4 cellular contexts compared by ENCODE assay signal in genomic region chr15:22767746-22768145, GRCh38. TPM values are rescaled to one million over a fixed set of nuclear protein-coding genes. Genes with fewer than 3 reads are reported as not detected.
DNase-seq lines count a peak whose midpoint lies in the region; ATAC-seq, FAIRE-seq and TF ChIP-seq lines count a peak whose summit lies in the region.
"Not testable (repeated sequence)": the region's sequence is repeated elsewhere in the genome, so short reads cannot be mapped to it uniquely, and the experiment has no call there.

No MANE protein-coding gene starts in this region.

- not testable (repeated sequence) for TF ChIP-seq POLR2A in A549 (IDR thresholded peaks at IDR 0.05; ENCODE audit: low read length); HepG2 (IDR thresholded peaks at IDR 0.05; ENCODE audit: insufficient read depth in 1 of 2, low read depth in 2 of 2, low read length in 2 of 2)

- TF ChIP-seq CTCF in A549 (IDR thresholded peaks at IDR 0.05); Panc1 (IDR thresholded peaks at IDR 0.05); glutamatergic neuron (IDR thresholded peaks at IDR 0.05; ENCODE audit: partially characterized antibody, unreplicated experiment); HepG2 (CRISPR knock-in tag; IDR thresholded peaks at IDR 0.05): not testable (repeated sequence)

- H3K4me3 Mint-ChIP-seq in glutamatergic neuron (ENCODE audit: unreplicated experiment): not testable (repeated sequence)

- not testable (repeated sequence) for H3K9ac ChIP-seq in HepG2 (ENCODE audit: insufficient read depth, low read depth, low read length)

- peak; percentile 62 to 72; a peak in 5 of 6 replicates for ATAC-seq in A549
- ATAC-seq in Panc1: peak; percentile 53; the same call in 1 of the 2 replicates
- ATAC-seq in HepG2: peak; percentile 39; the same call in 2 of the 3 replicates

- not testable (repeated sequence) for H3K9me3 ChIP-seq in A549; Panc1 (ENCODE audit: control insufficient read depth, insufficient read depth, low read depth, low read length); HepG2 (ENCODE audit: low read length)

- not testable (repeated sequence) for DNase-seq in A549 (ENCODE audit: low read depth in 1 of 2, low spot score in 1 of 2); Panc1 (ENCODE audit: low read depth, low spot score); glutamatergic neuron; HepG2 (ENCODE audit: low spot score)

- not testable (repeated sequence) for H3K27me3 Mint-ChIP-seq in glutamatergic neuron (ENCODE audit: unreplicated experiment)

- not testable (repeated sequence) for H3K36me3 Mint-ChIP-seq in glutamatergic neuron (ENCODE audit: unreplicated experiment)

- not testable (repeated sequence) for H3K27ac ChIP-seq in A549; Panc1 (ENCODE audit: low read length); HepG2 (ENCODE audit: extremely low read length, insufficient read depth, low read length)

- not testable (repeated sequence) for H2AFZ ChIP-seq in HepG2 (ENCODE audit: low read length)

- in situ Hi-C loops in Panc1 (cut with HindIII; ENCODE audit: low pct_unique_long_range_greater_than_20kb, low sequenced_read_pairs); HepG2 (cut with HindIII; ENCODE audit: extremely low pct_ligation_motif_present, low pct_unique_long_range_greater_than_20kb): not testable (repeated sequence)

- H3K4me1 ChIP-seq in A549; Panc1 (ENCODE audit: control insufficient read depth, insufficient read depth, low read length); HepG2 (ENCODE audit: insufficient read depth, low read length): not testable (repeated sequence)

- intact Hi-C loops in Panc1 (cut with micrococcal nuclease; ENCODE audit: unreplicated experiment); HepG2 (cut with micrococcal nuclease; ENCODE audit: unreplicated experiment): not testable (repeated sequence)

- CTCF ChIA-PET in A549 (lab: Yijun Ruan, JAX); Panc1 (lab: Charles Lee); HepG2 (lab: Yijun Ruan, JAX; ENCODE audit: low intra/inter-chr PET ratio, low total read pairs): not testable (repeated sequence)

- 75% methylated on average over 8 of the region's 8 CpGs for WGBS in A549 (ENCODE audit: missing lambda C conversion rate)
- WGBS in HepG2 (ENCODE audit: low lambda C conversion rate): 46% methylated on average over 8 of the region's 8 CpGs

- not testable (repeated sequence) for TF ChIP-seq EP300 in A549 (IDR thresholded peaks at IDR 0.05); HepG2 (IDR thresholded peaks at IDR 0.05; ENCODE audit: low read depth in 2 of 2, low read length in 2 of 2); HepG2 (CRISPR knock-in tag; IDR thresholded peaks at IDR 0.05; ENCODE audit: borderline replicate concordance)

- POLR2A ChIA-PET in A549 (lab: Yijun Ruan, JAX); Panc1 (lab: Charles Lee); HepG2 (lab: Yijun Ruan, JAX): not testable (repeated sequence)

- H3K4me2 ChIP-seq in A549; HepG2 (ENCODE audit: low read depth, low read length): not testable (repeated sequence)

- not testable (repeated sequence) for TF ChIP-seq RAD21 in A549 (conservative IDR thresholded peaks at IDR 0.05 in 1 of 2, IDR thresholded peaks at IDR 0.05 in 1 of 2); HepG2 (CRISPR knock-in tag; IDR thresholded peaks at IDR 0.05)

- not testable (repeated sequence) for H3K4me3 ChIP-seq in A549; Panc1 (ENCODE audit: low read depth in 2 of 2, low read length in 2 of 2); HepG2 (replicated peaks in 1 of 3; ENCODE audit: insufficient read depth in 1 of 3, low read depth in 2 of 3, low read length in 3 of 3)

- H3K36me3 ChIP-seq in Panc1 (ENCODE audit: control insufficient read depth, insufficient read depth, low read length); HepG2 (replicated peaks in 1 of 2; ENCODE audit: control insufficient read depth in 1 of 2, insufficient read depth in 2 of 2, low read length in 2 of 2): not testable (repeated sequence)

- not testable (repeated sequence) for H3K27me3 ChIP-seq in Panc1 (ENCODE audit: control insufficient read depth, insufficient read depth, low read length); HepG2 (ENCODE audit: control insufficient read depth in 1 of 2, insufficient read depth in 2 of 2, low read length in 2 of 2)

- not testable (repeated sequence) for H4K20me1 ChIP-seq in HepG2 (ENCODE audit: insufficient read depth, low read length)

- not testable (repeated sequence) for H3K4me1 Mint-ChIP-seq in glutamatergic neuron (ENCODE audit: low read depth, unreplicated experiment)

- H3K9me3 Mint-ChIP-seq in glutamatergic neuron (ENCODE audit: unreplicated experiment): peaks cover 17% of the 10 kb centered on the region

- FAIRE-seq in A549 (lab: Jason Lieb, UNC); HepG2 (lab: Jason Lieb, UNC): not testable (repeated sequence)

- not testable (repeated sequence) for BruUV-seq in Panc1 (replicated peaks; lab: Mats Ljungman, UMichigan); HepG2 (replicated peaks; lab: Mats Ljungman, UMichigan)

- H3K27ac Mint-ChIP-seq in glutamatergic neuron (ENCODE audit: unreplicated experiment): peak overlapping the region; percentile 55

- H3K79me2 ChIP-seq in HepG2 (ENCODE audit: insufficient read depth, low read length): not testable (repeated sequence)

RNA-seq across cellular contexts. Expression of gene NIPA1, which starts 18.7 kb away (rescaled TPM):
- polyA plus RNA-seq in A549 (2011; rRNA removed) (44.6 and 47.8 TPM in 2 replicates), A549 (2017; fragmentation: RNase III; extraction: RNeasy Plus Mini Kit Qiagen cat#74134 plus additional on column Dnase treatment) (21.8 to 23.3 TPM (median 22.0 TPM) in 3 replicates), HepG2 (2011; rRNA removed) (16.8 and 19.6 TPM in 2 replicates)
- polyA plus RNA-seq in A549 (2012; cell fraction: cytosol; rRNA removed): 23.6 and 29.7 TPM in 2 replicates
- 20.2 and 29.1 TPM in 2 replicates for polyA plus RNA-seq in A549 (2012; cell fraction: nucleus; rRNA removed)
- polyA minus RNA-seq in A549 (2011; rRNA and poly(A)+ RNA removed): 71.1 and 71.2 TPM in 2 replicates
- total RNA-seq in Panc1 (2021; ENCODE audit: unreplicated experiment) (93.2 TPM), glutamatergic neuron (ENCODE audit: unreplicated experiment) (41.5 TPM), HepG2 (2016; rRNA removed; fragmentation: Illumina TruSeq; extraction: Trizol) (13.2 and 14.8 TPM in 2 replicates)
- polyA plus RNA-seq in Panc1 (2012; ENCODE audit: insufficient read length): 69.8 TPM
- total RNA-seq in HepG2 (2016; cell fraction: cytosol; rRNA removed; fragmentation: Illumina TruSeq; extraction: Trizol; ENCODE audit: low read depth): 6.1 and 6.3 TPM in 2 replicates
- total RNA-seq in HepG2 (2016; cell fraction: insoluble cytoplasmic fraction; rRNA removed; fragmentation: Illumina TruSeq; extraction: Trizol): 12.8 and 13.6 TPM in 2 replicates
- 12.4 and 12.9 TPM in 2 replicates for total RNA-seq in HepG2 (2016; cell fraction: membrane; rRNA removed; fragmentation: Illumina TruSeq; extraction: Trizol)
- total RNA-seq in HepG2 (2016; cell fraction: nucleus; rRNA removed; fragmentation: Illumina TruSeq; extraction: Trizol): 18.9 and 19.6 TPM in 2 replicates
- polyA plus RNA-seq in HepG2 (2011; cell fraction: cytosol; rRNA removed): 13.8 and 15.9 TPM in 2 replicates
- polyA plus RNA-seq in HepG2 (2011; cell fraction: nucleus; rRNA removed): 22.9 and 26.6 TPM in 2 replicates
- polyA plus RNA-seq in HepG2 (2012): 15.7 and 17.2 TPM in 2 replicates
- 4.9 and 5.5 TPM in 2 replicates for polyA plus RNA-seq in HepG2 (2016; cell fraction: cytosol; fragmentation: Illumina TruSeq; extraction: Trizol; ENCODE audit: low read depth)
- 8.6 and 9.4 TPM in 2 replicates for polyA plus RNA-seq in HepG2 (2016; cell fraction: insoluble cytoplasmic fraction; fragmentation: Illumina TruSeq; extraction: Trizol; ENCODE audit: low read depth)
- polyA plus RNA-seq in HepG2 (2016; cell fraction: membrane; fragmentation: Illumina TruSeq; extraction: Trizol; ENCODE audit: low read depth): 7.3 and 7.7 TPM in 2 replicates
- polyA plus RNA-seq in HepG2 (2016; cell fraction: nucleus; fragmentation: Illumina TruSeq; extraction: Trizol; ENCODE audit: insufficient read depth, low read depth): 20.9 and 22.7 TPM in 2 replicates
- 96.0 and 153 TPM in 2 replicates for polyA minus RNA-seq in HepG2 (2011; rRNA and poly(A)+ RNA removed; ENCODE audit: low replicate concordance)
- 25.6 and 27.9 TPM in 2 replicates for polyA minus RNA-seq in HepG2 (2011; cell fraction: cytosol; rRNA and poly(A)+ RNA removed)
- 19.3 and 24.1 TPM in 2 replicates for polyA minus RNA-seq in HepG2 (2011; cell fraction: nucleus; rRNA and poly(A)+ RNA removed)
